In genomic region chr16:53043986-53044571, GRCh38 we compare ENCODE assay signal across 11 cellular contexts. TPM values are rescaled to one million over a fixed set of nuclear protein-coding genes. Genes with fewer than 3 reads are reported as not detected.
DNase-seq lines count a peak whose midpoint lies in the region; ATAC-seq and TF ChIP-seq lines count a peak whose summit lies in the region.
"Had no signal": no experiment of that assay in that cellular context is flagged by ENCODE, and none has a peak within 500 bp of the region (broad histone marks: within the 10 kb centered on the region; RNA-seq: fewer than 3 reads in every experiment).

No MANE protein-coding gene starts in this region.

- H3K4me1 Mint-ChIP-seq in glutamatergic neuron (ENCODE audit: low read depth, unreplicated experiment) = peaks cover 30% of the 10 kb centered on the region
- H3K4me1 Mint-ChIP-seq in nephron progenitor cell = peaks cover 44% of the 10 kb centered on the region
- H3K4me1 Mint-ChIP-seq: activated CD4-positive, alpha-beta memory T cell treated with anti-CD3 and anti-CD28 coated beads, Interleukin-2, amount 10 ng/mL, durations not matched to agents 7 days and 5 days had no signal

- TF ChIP-seq CTCF in glutamatergic neuron (IDR thresholded peaks at IDR 0.05; ENCODE audit: partially characterized antibody, unreplicated experiment) (no peak), nephron progenitor cell (IDR thresholded peaks at IDR 0.05) (no peak)

- H3K36me3 Mint-ChIP-seq in glutamatergic neuron (ENCODE audit: unreplicated experiment) (peaks cover 5% of the 10 kb centered on the region), nephron progenitor cell (ENCODE audit: low read depth) (no peaks in the 10 kb centered on the region)

- H3K27me3 Mint-ChIP-seq in glutamatergic neuron (ENCODE audit: unreplicated experiment) (peaks cover 14% of the 10 kb centered on the region), nephron progenitor cell (ENCODE audit: low read depth, poor library complexity) (peaks cover 17% of the 10 kb centered on the region)

- peaks cover 9% of the 10 kb centered on the region for H3K9me3 Mint-ChIP-seq in glutamatergic neuron (ENCODE audit: unreplicated experiment)
- H3K9me3 Mint-ChIP-seq in nephron progenitor cell = peaks cover 15% of the 10 kb centered on the region
- H3K9me3 Mint-ChIP-seq: activated CD4-positive, alpha-beta memory T cell treated with anti-CD3 and anti-CD28 coated beads, Interleukin-2, amount 10 ng/mL, durations not matched to agents 7 days and 5 days had no signal

- DNase-seq in ACHN (peak; percentile 30), NCI-H69 (lab: John Stamatoyannopoulos, UW) (peak; percentile 26), glutamatergic neuron (peak; percentile 48), nephron progenitor cell (peak; percentile 35)
- DNase-seq: activated CD4-positive, alpha-beta memory T cell treated with anti-CD3 and anti-CD28 coated beads, Interleukin-2, amount 10 ng/mL, durations not matched to agents 7 days and 5 days; BE2C; Kasumi-1 had no signal

- no peak for ATAC-seq in GM18861 (IDR thresholded peaks at IDR 0.05; ENCODE audit: unreplicated experiment)
- ATAC-seq in HG03469 (IDR thresholded peaks at IDR 0.05; ENCODE audit: unreplicated experiment) = no peak
- no peak for ATAC-seq in GM21423 (IDR thresholded peaks at IDR 0.05; ENCODE audit: unreplicated experiment)
- ATAC-seq in GM19328 (IDR thresholded peaks at IDR 0.05; ENCODE audit: unreplicated experiment) = no peak

- in situ Hi-C loops in ACHN (cut with HindIII; ENCODE audit: low pct_ligation_motif_present, low pct_unique_long_range_greater_than_20kb, low sequenced_read_pairs) = no loop called here

- peak overlapping the region; percentile 77 for H3K4me3 Mint-ChIP-seq in glutamatergic neuron (ENCODE audit: unreplicated experiment)
- H3K4me3 Mint-ChIP-seq in nephron progenitor cell = peak overlapping the region; percentile 80
- H3K4me3 Mint-ChIP-seq: activated CD4-positive, alpha-beta memory T cell treated with anti-CD3 and anti-CD28 coated beads, Interleukin-2, amount 10 ng/mL, durations not matched to agents 7 days and 5 days had no signal

- H3K27ac Mint-ChIP-seq in glutamatergic neuron (ENCODE audit: unreplicated experiment) = peak overlapping the region; percentile 82
- no peak overlapping the region for H3K27ac Mint-ChIP-seq in nephron progenitor cell
- H3K27ac Mint-ChIP-seq: activated CD4-positive, alpha-beta memory T cell treated with anti-CD3 and anti-CD28 coated beads, Interleukin-2, amount 10 ng/mL, durations not matched to agents 7 days and 5 days had no signal

RNA-seq across cellular contexts. Expression of gene CHD9NB, which starts 8.6 kb away (rescaled TPM):
- total RNA-seq in glutamatergic neuron (ENCODE audit: unreplicated experiment) = 1.8 TPM

RNA-seq across cellular contexts. Expression of gene CHD9, which starts 10.7 kb away (rescaled TPM):
- total RNA-seq in glutamatergic neuron (ENCODE audit: unreplicated experiment) = 120 TPM
